In genomic region chr2:20562540-20563225, GRCh38 we compare ENCODE assay signal across 13 cellular contexts.
A peak's percentile ranks its signal among the peaks of the same experiment; 100 is the strongest.
DNase-seq lines count a peak whose midpoint lies in the region; TF ChIP-seq lines count a peak whose summit lies in the region.
"Had no signal": no experiment of that assay in that cellular context is flagged by ENCODE, and none has a peak within 500 bp of the region (broad histone marks: within the 10 kb centered on the region; RNA-seq: fewer than 3 reads in every experiment).

No MANE protein-coding gene starts in this region.

- intact Hi-C loops in Calu3 (cut with micrococcal nuclease; ENCODE audit: unreplicated experiment) = no loop called here

- CTCF ChIA-PET in Calu3 (lab: Charles Lee) = no interaction called here

- peaks cover 61% of the 10 kb centered on the region for H3K4me1 ChIP-seq in suprapubic skin

- no peaks in the 10 kb centered on the region for H3K36me3 ChIP-seq in suprapubic skin
- H3K36me3 ChIP-seq: thoracic aorta had no signal

- H3K4me3 Mint-ChIP-seq in nephron (no peak overlapping the region), Calu3 (ENCODE audit: low read depth, unreplicated experiment) (no peak overlapping the region)
- H3K4me3 Mint-ChIP-seq: activated naive CD8-positive, alpha-beta T cell treated with anti-CD3 and anti-CD28 coated beads, Interleukin-2, amount 10 ng/mL, durations not matched to agents 7 days and 5 days had no signal

- H3K9me3 Mint-ChIP-seq in nephron (no peaks in the 10 kb centered on the region), Calu3 (ENCODE audit: low read depth, unreplicated experiment) (no peaks in the 10 kb centered on the region)
- H3K9me3 Mint-ChIP-seq: activated naive CD8-positive, alpha-beta T cell treated with anti-CD3 and anti-CD28 coated beads, Interleukin-2, amount 10 ng/mL, durations not matched to agents 7 days and 5 days; CD4-positive, alpha-beta memory T cell had no signal

- no peak for TF ChIP-seq EP300 in suprapubic skin (IDR thresholded peaks at IDR 0.05)

- H3K9me3 ChIP-seq in suprapubic skin = no peaks in the 10 kb centered on the region
- H3K9me3 ChIP-seq: thoracic aorta had no signal

- no peaks in the 10 kb centered on the region for H3K36me3 Mint-ChIP-seq in nephron (ENCODE audit: low read depth)
- no peaks in the 10 kb centered on the region for H3K36me3 Mint-ChIP-seq in Calu3 (ENCODE audit: insufficient read depth, unreplicated experiment)
- H3K36me3 Mint-ChIP-seq: activated naive CD8-positive, alpha-beta T cell treated with anti-CD3 and anti-CD28 coated beads, Interleukin-2, amount 10 ng/mL, durations not matched to agents 7 days and 5 days; CD4-positive, alpha-beta memory T cell had no signal

- TF ChIP-seq POLR2A in suprapubic skin (IDR thresholded peaks at IDR 0.05) = no peak

- H3K27me3 Mint-ChIP-seq in nephron (ENCODE audit: low read depth) = peaks cover 30% of the 10 kb centered on the region
- peaks cover under 1% of the 10 kb centered on the region for H3K27me3 Mint-ChIP-seq in Calu3 (ENCODE audit: unreplicated experiment)

- H3K4me1 Mint-ChIP-seq in nephron = peaks cover 47% of the 10 kb centered on the region
- H3K4me1 Mint-ChIP-seq in Calu3 (ENCODE audit: low read depth, unreplicated experiment) = peaks cover 8% of the 10 kb centered on the region
- H3K4me1 Mint-ChIP-seq: activated naive CD8-positive, alpha-beta T cell treated with anti-CD3 and anti-CD28 coated beads, Interleukin-2, amount 10 ng/mL, durations not matched to agents 7 days and 5 days; CD4-positive, alpha-beta memory T cell had no signal

- H3K27ac Mint-ChIP-seq in nephron = peak overlapping the region in 2 of 3 experiments; percentile 26 to 62
- no peak overlapping the region for H3K27ac Mint-ChIP-seq in Calu3 (ENCODE audit: unreplicated experiment)
- H3K27ac Mint-ChIP-seq: activated naive CD8-positive, alpha-beta T cell treated with anti-CD3 and anti-CD28 coated beads, Interleukin-2, amount 10 ng/mL, durations not matched to agents 7 days and 5 days; CD4-positive, alpha-beta memory T cell had no signal

- TF ChIP-seq CTCF in GM12864 (IDR thresholded peaks at IDR 0.05; ENCODE audit: low read depth, low read length, missing control alignments) (peak; percentile 26), nephron (IDR thresholded peaks at IDR 0.05; ENCODE audit: unreplicated experiment in 3 of 3) (peak; percentile 19 to 37 (median 30)), Calu3 (IDR thresholded peaks at IDR 0.05; ENCODE audit: unreplicated experiment) (no peak), suprapubic skin (IDR thresholded peaks at IDR 0.05) (no peak)

- H3K27ac ChIP-seq in suprapubic skin = no peak overlapping the region
- H3K27ac ChIP-seq: thoracic aorta had no signal

- 84% methylated on average over 14 of the region's 14 CpGs for WGBS in suprapubic skin

- BruUV-seq in Calu3 (replicated peaks; lab: Mats Ljungman, UMichigan) = no TSS peak

- no peak overlapping the region for H3K4me3 ChIP-seq in GM12864 (ENCODE audit: low read depth, low read length)
- H3K4me3 ChIP-seq in suprapubic skin = no peak overlapping the region
- H3K4me3 ChIP-seq: thoracic aorta had no signal

- DNase-seq in GM12864 (ENCODE audit: low read depth) (no peak), NAMALWA (ENCODE audit: low spot score) (peak; percentile 32), cerebellar cortex (ENCODE audit: low spot score) (peak; percentile 54), Calu3 (no peak), mesenteric fat pad (ENCODE audit: low spot score) (no peak), suprapubic skin (ENCODE audit: low spot score in 2 of 2) (no peak)
- no peak for DNase-seq in stimulated activated CD8-positive, alpha-beta memory T cell treated with anti-CD3 and anti-CD28 coated beads, Interleukin-4, amount 100 ng/mL, for 48 hours
- DNase-seq: activated naive CD8-positive, alpha-beta T cell treated with anti-CD3 and anti-CD28 coated beads, Interleukin-2, amount 10 ng/mL, durations not matched to agents 7 days and 5 days; CD4-positive, alpha-beta memory T cell; left colon; MM.1S had no signal

- no peaks in the 10 kb centered on the region for H3K27me3 ChIP-seq in suprapubic skin

Comparison
In these comparisons a context has a peak if more than half of its experiments do, and no peak if none do; other contexts are left out.
1. DNase-seq: peak in NAMALWA (single experiment) and cerebellar cortex (single experiment); none in GM12864 (single experiment), stimulated activated CD8-positive, alpha-beta memory T cell treated with anti-CD3 and anti-CD28 coated beads, Interleukin-4, amount 100 ng/mL, for 48 hours (single experiment), Calu3 (single experiment), mesenteric fat pad (single experiment) and suprapubic skin (0 of 2).
2. CTCF ChIP-seq: peak in GM12864 (single experiment) and nephron (3 of 3); none in Calu3 (single experiment) and suprapubic skin (0 of 2).